1 cellular context compared by ENCODE assay signal in the genomic region with DNA sequence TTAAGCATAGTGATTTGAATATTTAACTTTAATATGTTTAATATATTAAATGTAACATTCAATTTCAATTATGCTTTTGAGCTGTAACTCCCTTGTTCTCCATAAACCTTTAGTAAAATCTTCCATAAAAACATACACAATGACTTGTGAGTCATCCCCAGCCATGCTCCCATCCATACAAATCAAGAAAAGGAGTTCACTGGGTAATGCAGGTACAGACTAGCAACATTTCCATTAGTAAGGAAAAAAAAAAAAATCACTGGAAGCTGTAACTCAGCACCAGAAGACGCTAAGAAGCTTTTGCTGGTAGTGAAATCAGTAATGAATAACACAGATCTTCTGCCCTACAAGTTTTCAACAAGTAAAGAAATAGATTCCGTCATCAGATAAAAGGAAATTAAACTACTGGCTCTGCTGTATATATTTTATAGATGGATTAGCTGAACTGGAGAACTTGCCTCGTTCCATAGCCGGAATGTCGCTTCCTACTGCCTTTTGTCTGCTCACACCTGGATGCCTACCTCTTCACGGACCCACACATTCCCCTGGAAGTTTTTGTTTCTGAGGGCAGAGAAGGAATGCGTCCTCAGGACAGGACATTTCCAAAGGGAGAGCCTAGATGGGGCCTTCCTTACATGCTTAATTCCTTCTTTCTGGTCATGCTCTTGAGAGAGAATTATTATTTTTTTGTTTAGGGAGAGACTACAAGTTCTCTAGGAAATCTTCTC.
TF ChIP-seq lines count a peak whose summit lies in the region.

No MANE protein-coding gene starts in this region.

TF ChIP-seq in IMR-90, 13 proteins besides CTCF, POLR2A, EP300 and RAD21:
- no peak for TF ChIP-seq RCOR1 (IDR thresholded peaks at IDR 0.05; ENCODE audit: insufficient replicate concordance, low read length)
- TF ChIP-seq MXI1 (IDR thresholded peaks at IDR 0.05; ENCODE audit: borderline replicate concordance, low read depth, low read length) = no peak
- no peak for TF ChIP-seq MAZ (IDR thresholded peaks at IDR 0.05; ENCODE audit: borderline replicate concordance, low read depth, low read length)
- TF ChIP-seq FOS (IDR thresholded peaks at IDR 0.05; ENCODE audit: low read depth, low read length) = no peak
- no peak for TF ChIP-seq CEBPB (IDR thresholded peaks at IDR 0.05; ENCODE audit: low read depth, low read length)
- no peak for TF ChIP-seq BHLHE40 (IDR thresholded peaks at IDR 0.05; ENCODE audit: low read depth, low read length)
- TF ChIP-seq RFX5 (IDR thresholded peaks at IDR 0.05; ENCODE audit: low read depth, low read length) = no peak
- TF ChIP-seq SMC3 (IDR thresholded peaks at IDR 0.05; ENCODE audit: low read depth, low read length) = no peak
